Comparison of ENCODE assay signal across 8 cellular contexts in genomic region chr2:49490710-49491109, GRCh38.
DNase-seq lines count a peak whose midpoint lies in the region; ATAC-seq and TF ChIP-seq lines count a peak whose summit lies in the region.

No MANE protein-coding gene starts in this region.

- no peak overlapping the region for H3K27ac ChIP-seq in DND-41 (ENCODE audit: low read length)
- H3K27ac ChIP-seq in MM.1S (ENCODE audit: low read length) = no peak overlapping the region
- no peak overlapping the region for H3K27ac ChIP-seq in body of pancreas

- H3K4me3 Mint-ChIP-seq in osteocyte (ENCODE audit: unreplicated experiment) = no peak overlapping the region
- H3K4me3 Mint-ChIP-seq in stimulated activated memory B cell treated with anti-CD40 and anti-IgM and Interleukin-4, amounts not matched to agents 10 μg/mL and 1 μg/mL and 100 μg/mL, for 72 hours = no peak overlapping the region

- no peaks in the 10 kb centered on the region for H3K4me1 Mint-ChIP-seq in osteocyte (ENCODE audit: unreplicated experiment)
- no peaks in the 10 kb centered on the region for H3K4me1 Mint-ChIP-seq in stimulated activated memory B cell treated with anti-CD40 and anti-IgM and Interleukin-4, amounts not matched to agents 10 μg/mL and 1 μg/mL and 100 μg/mL, for 72 hours

- TF ChIP-seq CTCF in DND-41 (IDR thresholded peaks at IDR 0.05; ENCODE audit: borderline replicate concordance, extremely low read depth, low read length, poor library complexity, severe bottlenecking) (peak; percentile 59), MM.1S (IDR thresholded peaks at IDR 0.05; ENCODE audit: low read length) (peak; percentile 63), body of pancreas (IDR thresholded peaks at IDR 0.05) (peak; percentile 26 to 51 (median 42)), osteocyte (IDR thresholded peaks at IDR 0.05) (peak; percentile 13)

- no peak overlapping the region for H3K4me2 ChIP-seq in DND-41 (ENCODE audit: insufficient read depth, low read length)
- H3K4me2 ChIP-seq in MM.1S (ENCODE audit: low read depth, low read length) = no peak overlapping the region

- H3K9me2 ChIP-seq in MM.1S (replicated peaks; ENCODE audit: insufficient read depth, low read length) = no peaks in the 10 kb centered on the region

- H3K27me3 ChIP-seq in DND-41 (ENCODE audit: insufficient read depth, low read length, poor library complexity) (no peaks in the 10 kb centered on the region), MM.1S (replicated peaks; ENCODE audit: insufficient read depth, low read length) (no peaks in the 10 kb centered on the region), body of pancreas (no peaks in the 10 kb centered on the region)

- intact Hi-C loops in body of pancreas (cut with DNase I) = no loop called here

- H2AFZ ChIP-seq in DND-41 (ENCODE audit: low read depth, low read length) = no peak overlapping the region
- H2AFZ ChIP-seq in MM.1S (ENCODE audit: low read length) = no peak overlapping the region

- no peaks in the 10 kb centered on the region for H3K27me3 Mint-ChIP-seq in osteocyte (ENCODE audit: unreplicated experiment)
- H3K27me3 Mint-ChIP-seq in stimulated activated memory B cell treated with anti-CD40 and anti-IgM and Interleukin-4, amounts not matched to agents 10 μg/mL and 1 μg/mL and 100 μg/mL, for 72 hours = no peaks in the 10 kb centered on the region

- H3K36me3 Mint-ChIP-seq in osteocyte (ENCODE audit: unreplicated experiment) = no peaks in the 10 kb centered on the region
- no peaks in the 10 kb centered on the region for H3K36me3 Mint-ChIP-seq in stimulated activated memory B cell treated with anti-CD40 and anti-IgM and Interleukin-4, amounts not matched to agents 10 μg/mL and 1 μg/mL and 100 μg/mL, for 72 hours

- no peaks in the 10 kb centered on the region for H3F3A ChIP-seq in MM.1S (ENCODE audit: insufficient read depth, low read length)

- no peak for ATAC-seq in DND-41 (ENCODE audit: insufficient read depth, low read depth)
- peak; percentile 70 for ATAC-seq in GM18909 (IDR thresholded peaks at IDR 0.05; ENCODE audit: poor library complexity, unreplicated experiment)
- ATAC-seq in body of pancreas = peak; percentile 45
- ATAC-seq in stimulated activated memory B cell treated with anti-CD40 and anti-IgM and Interleukin-4, amounts not matched to agents 10 μg/mL and 1 μg/mL and 100 μg/mL, for 72 hours = no peak

- H3K9ac ChIP-seq in DND-41 (ENCODE audit: low read depth, low read length) (no peak overlapping the region), MM.1S (ENCODE audit: low read length) (no peak overlapping the region)

- no peak for TF ChIP-seq POLR2A in body of pancreas (IDR thresholded peaks at IDR 0.05)

- H4K20me1 ChIP-seq in DND-41 (ENCODE audit: insufficient read depth, low read length) = no peaks in the 10 kb centered on the region
- no peaks in the 10 kb centered on the region for H4K20me1 ChIP-seq in MM.1S (ENCODE audit: insufficient read depth, low read length)

- H3K4me3 ChIP-seq in DND-41 (ENCODE audit: low read depth in 1 of 2, low read length in 2 of 2) = no peak overlapping the region
- no peak overlapping the region for H3K4me3 ChIP-seq in MM.1S (ENCODE audit: low read length)
- H3K4me3 ChIP-seq in body of pancreas = no peak overlapping the region

- H3K9me3 ChIP-seq in DND-41 (ENCODE audit: insufficient read depth, low read length, severe bottlenecking) = no peaks in the 10 kb centered on the region
- no peaks in the 10 kb centered on the region for H3K9me3 ChIP-seq in MM.1S (replicated peaks; ENCODE audit: insufficient read depth, low read length)
- no peaks in the 10 kb centered on the region for H3K9me3 ChIP-seq in body of pancreas

- DNase-seq in DND-41 (peak; percentile 11), MM.1S (peak; percentile 47), body of pancreas (peak; percentile 47 to 64 (median 50)), osteocyte (ENCODE audit: extremely low spot score, unreplicated experiment) (no peak), cerebellar nuclear complex (lab: John Stamatoyannopoulos, UW) (no peak)
- DNase-seq in activated effector memory CD4-positive, alpha-beta T cell treated with Interleukin-2 at 50 U/mL for 16 hours = no peak

- H3K36me3 ChIP-seq in DND-41 (ENCODE audit: insufficient read depth, low read length) (no peaks in the 10 kb centered on the region), MM.1S (replicated peaks; ENCODE audit: insufficient read depth, low read length) (no peaks in the 10 kb centered on the region), body of pancreas (replicated peaks in 1 of 2; ENCODE audit: insufficient read depth in 1 of 2, low read depth in 2 of 2) (no peaks in the 10 kb centered on the region)

- H3K4me1 ChIP-seq in DND-41 (ENCODE audit: insufficient read depth, low read length) (no peaks in the 10 kb centered on the region), MM.1S (ENCODE audit: low read length) (no peaks in the 10 kb centered on the region), body of pancreas (no peaks in the 10 kb centered on the region)

- H3K9me3 Mint-ChIP-seq in osteocyte (ENCODE audit: unreplicated experiment) = peaks cover 9% of the 10 kb centered on the region
- H3K9me3 Mint-ChIP-seq in stimulated activated memory B cell treated with anti-CD40 and anti-IgM and Interleukin-4, amounts not matched to agents 10 μg/mL and 1 μg/mL and 100 μg/mL, for 72 hours = peaks cover 6% of the 10 kb centered on the region

- H3K79me2 ChIP-seq in DND-41 (ENCODE audit: insufficient read depth, low read length) (no peaks in the 10 kb centered on the region), MM.1S (ENCODE audit: low read length) (no peaks in the 10 kb centered on the region)

- 23 to 50% methylated on average over 1 to 5 of the region's 5 CpGs for WGBS in body of pancreas, 2 donors

- no peak overlapping the region for H3K27ac Mint-ChIP-seq in osteocyte (ENCODE audit: unreplicated experiment)
- H3K27ac Mint-ChIP-seq in stimulated activated memory B cell treated with anti-CD40 and anti-IgM and Interleukin-4, amounts not matched to agents 10 μg/mL and 1 μg/mL and 100 μg/mL, for 72 hours = no peak overlapping the region

Comparison
In these comparisons a context has a peak if more than half of its experiments do, and no peak if none do; other contexts are left out.
1. ATAC-seq: peak in GM18909 (single experiment) and body of pancreas (single experiment); none in DND-41 (single experiment) and stimulated activated memory B cell treated with anti-CD40 and anti-IgM and Interleukin-4, amounts not matched to agents 10 μg/mL and 1 μg/mL and 100 μg/mL, for 72 hours (single experiment).
2. DNase-seq: peak in DND-41 (single experiment), MM.1S (single experiment) and body of pancreas (4 of 4); none in osteocyte (single experiment), cerebellar nuclear complex (0 of 2) and activated effector memory CD4-positive, alpha-beta T cell treated with Interleukin-2 at 50 U/mL for 16 hours (single experiment).
3. CTCF ChIP-seq: peak in every context shown above with its lines; median percentile 63 in MM.1S; 59 in DND-41; 42 in body of pancreas; 13 in osteocyte.